ENCODE assay signal across 10 cellular contexts in the genomic region with DNA sequence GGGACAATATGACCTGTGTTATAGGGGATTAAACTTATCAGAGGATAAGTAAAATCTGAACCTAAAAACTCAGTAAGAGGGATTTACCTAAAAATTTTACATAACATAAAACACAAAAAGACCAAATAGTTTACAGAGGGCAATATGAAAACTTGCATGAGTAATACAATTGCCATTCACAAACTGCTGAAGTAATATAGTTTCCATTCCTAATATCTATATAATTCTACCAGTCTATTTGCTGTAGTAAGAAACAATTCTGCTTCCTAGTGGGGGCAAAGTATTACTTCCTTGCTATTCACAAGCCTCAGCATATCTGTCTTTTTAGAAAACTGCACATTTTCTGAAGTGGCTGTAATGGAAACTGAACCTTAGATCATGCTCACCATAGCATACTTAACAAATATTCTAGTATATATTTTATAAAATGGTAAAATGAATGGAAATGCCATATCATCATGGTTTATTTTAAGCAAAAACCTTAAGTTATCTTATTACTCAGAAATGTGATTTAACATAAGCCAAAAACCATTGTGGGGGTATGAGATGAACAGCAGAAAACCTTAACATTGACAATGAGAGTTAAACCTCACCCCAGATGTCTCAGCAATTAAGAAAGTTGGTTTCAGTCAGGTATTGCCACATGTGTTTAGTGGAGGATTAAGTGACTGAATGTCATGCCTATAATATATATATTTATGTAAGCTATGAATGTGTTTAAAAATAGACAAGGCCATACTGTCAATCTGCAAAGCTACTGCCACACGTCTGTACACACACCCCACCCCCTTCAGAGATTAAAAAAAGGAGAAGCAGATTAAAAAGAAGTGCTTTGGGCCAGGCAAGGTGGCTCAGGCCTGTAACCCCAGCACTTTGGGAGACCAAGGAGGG.
DNase-seq lines count a peak whose midpoint lies in the region; ATAC-seq and TF ChIP-seq lines count a peak whose summit lies in the region.
"Had no signal": no experiment of that assay in that cellular context is flagged by ENCODE, and none has a peak within 500 bp of the region (broad histone marks: within the 10 kb centered on the region; RNA-seq: fewer than 3 reads in every experiment).

No MANE protein-coding gene starts in this region.

- H3K4me3 Mint-ChIP-seq in natural killer cell treated with Interleukin-12 subunit alpha and Interleukin-12 subunit beta and Interleukin-15 and Interleukin-18, amount 100 ng/mL, for 72 hours: peak overlapping the region; percentile 20
- no peak overlapping the region for H3K4me3 Mint-ChIP-seq in natural killer cell

- H3K27ac Mint-ChIP-seq in natural killer cell treated with Interleukin-12 subunit alpha and Interleukin-12 subunit beta and Interleukin-15 and Interleukin-18, amount 100 ng/mL, for 72 hours: peak overlapping the region in 1 of 2 donors; percentile 83
- no peak overlapping the region for H3K27ac Mint-ChIP-seq in natural killer cell

- TF ChIP-seq CTCF in natural killer cell (IDR thresholded peaks at IDR 0.05): no peak

- H3K4me2 ChIP-seq in trophoblast cell (ENCODE audit: low read length): no peak overlapping the region

- H3K9me3 Mint-ChIP-seq in natural killer cell treated with Interleukin-12 subunit alpha and Interleukin-12 subunit beta and Interleukin-15 and Interleukin-18, amount 100 ng/mL, for 72 hours: no peaks in the 10 kb centered on the region
- H3K9me3 Mint-ChIP-seq in natural killer cell: no peaks in the 10 kb centered on the region

- no peaks in the 10 kb centered on the region for H3K79me2 ChIP-seq in trophoblast cell (ENCODE audit: control insufficient read depth, insufficient read depth, low read length, poor library complexity)

- no peak overlapping the region for H3K9ac ChIP-seq in trophoblast cell (ENCODE audit: low read length)

- H2AFZ ChIP-seq in trophoblast cell (ENCODE audit: insufficient read depth, low read length, poor library complexity): no peak overlapping the region

- no peak overlapping the region for H3K14ac ChIP-seq in trophoblast cell (ENCODE audit: low read length)

- peak in 1 of 2 donors; percentile 84 for ATAC-seq in natural killer cell treated with Interleukin-12 subunit alpha and Interleukin-12 subunit beta and Interleukin-15 and Interleukin-18, amount 100 ng/mL, for 72 hours
- ATAC-seq in natural killer cell (no peak), HG02938 (IDR thresholded peaks at IDR 0.05; ENCODE audit: unreplicated experiment) (peak; percentile 74)
- ATAC-seq: body of pancreas had no signal

- no peak overlapping the region for H4K12ac ChIP-seq in trophoblast cell (ENCODE audit: low read depth, low read length)

- H2BK5ac ChIP-seq in trophoblast cell (ENCODE audit: low read depth, low read length, poor library complexity): no peak overlapping the region

- H3K27me3 Mint-ChIP-seq in natural killer cell treated with Interleukin-12 subunit alpha and Interleukin-12 subunit beta and Interleukin-15 and Interleukin-18, amount 100 ng/mL, for 72 hours: no peaks in the 10 kb centered on the region
- H3K27me3 Mint-ChIP-seq in natural killer cell (ENCODE audit: low read depth in 2 of 2): no peaks in the 10 kb centered on the region

- no peaks in the 10 kb centered on the region for H3K79me1 ChIP-seq in trophoblast cell (ENCODE audit: low read length)

- no peak overlapping the region for H4K91ac ChIP-seq in trophoblast cell (ENCODE audit: low read depth, low read length)

- no peak overlapping the region for H4K8ac ChIP-seq in trophoblast cell (ENCODE audit: low read depth, low read length)

- H3K36me3 ChIP-seq in trophoblast cell (ENCODE audit: control insufficient read depth in 1 of 2, insufficient read depth in 2 of 2, low read length in 2 of 2): no peaks in the 10 kb centered on the region

- H3K27ac ChIP-seq in trophoblast cell (ENCODE audit: low read depth, low read length): no peak overlapping the region
- H3K27ac ChIP-seq: body of pancreas had no signal

- no peaks in the 10 kb centered on the region for H3K9me3 ChIP-seq in trophoblast cell (ENCODE audit: insufficient read depth, low read depth, low read length)
- H3K9me3 ChIP-seq: body of pancreas had no signal

- no peaks in the 10 kb centered on the region for H3K27me3 ChIP-seq in trophoblast cell (ENCODE audit: insufficient read depth, low read length)
- H3K27me3 ChIP-seq: body of pancreas had no signal

- H3K36me3 Mint-ChIP-seq in natural killer cell treated with Interleukin-12 subunit alpha and Interleukin-12 subunit beta and Interleukin-15 and Interleukin-18, amount 100 ng/mL, for 72 hours: no peaks in the 10 kb centered on the region
- no peaks in the 10 kb centered on the region for H3K36me3 Mint-ChIP-seq in natural killer cell

- H2BK120ac ChIP-seq in trophoblast cell (ENCODE audit: insufficient read depth, low read length, poor library complexity): no peak overlapping the region

- H3K4me1 ChIP-seq in trophoblast cell (ENCODE audit: control insufficient read depth in 1 of 2, insufficient read depth in 2 of 2, low read length in 2 of 2): no peaks in the 10 kb centered on the region
- H3K4me1 ChIP-seq: body of pancreas had no signal

- H3K4me1 Mint-ChIP-seq in natural killer cell treated with Interleukin-12 subunit alpha and Interleukin-12 subunit beta and Interleukin-15 and Interleukin-18, amount 100 ng/mL, for 72 hours (ENCODE audit: low read depth in 2 of 2): peaks cover 0 to 13% of the 10 kb centered on the region in 2 donors
- no peaks in the 10 kb centered on the region for H3K4me1 Mint-ChIP-seq in natural killer cell

- no peak overlapping the region for H3K4ac ChIP-seq in trophoblast cell (ENCODE audit: low read depth, low read length)

- no peak overlapping the region for H2AK5ac ChIP-seq in trophoblast cell (ENCODE audit: low read length)

- no peak overlapping the region for H3K23ac ChIP-seq in trophoblast cell (ENCODE audit: low read length)

- no peak for DNase-seq in natural killer cell treated with Interleukin-12 subunit alpha and Interleukin-12 subunit beta and Interleukin-15 and Interleukin-18, amount 100 ng/mL, for 72 hours (ENCODE audit: low spot score)
- no peak for DNase-seq in natural killer cell
- peak; percentile 16 for DNase-seq in OCI-M1 (lab: John Stamatoyannopoulos, UW)
- no peak for DNase-seq in NCI-H1694 (lab: John Stamatoyannopoulos, UW)
- no peak for DNase-seq in DMS114 treated with DMSO at 0.1 percent for 48 hours (lab: John Stamatoyannopoulos, UW; ENCODE audit: unreplicated experiment)
- no peak for DNase-seq in trophoblast cell
- no peak for DNase-seq in SHP77 (lab: John Stamatoyannopoulos, UW)
- DNase-seq: body of pancreas, islet precursor cell had no signal

- H3K4me3 ChIP-seq in trophoblast cell (ENCODE audit: low read depth, low read length): no peak overlapping the region
- H3K4me3 ChIP-seq: body of pancreas had no signal

- H3K18ac ChIP-seq in trophoblast cell (ENCODE audit: low read length): no peak overlapping the region

- WGBS in trophoblast cell (ENCODE audit: extremely low coverage, insufficient coverage, insufficient read length): no CpG with 5 or more reads among the region's 1 CpG

- intact Hi-C loops in natural killer cell (cut with micrococcal nuclease): no loop called here

- no peak overlapping the region for H2BK12ac ChIP-seq in trophoblast cell (ENCODE audit: low read length)
